In the genomic region with DNA sequence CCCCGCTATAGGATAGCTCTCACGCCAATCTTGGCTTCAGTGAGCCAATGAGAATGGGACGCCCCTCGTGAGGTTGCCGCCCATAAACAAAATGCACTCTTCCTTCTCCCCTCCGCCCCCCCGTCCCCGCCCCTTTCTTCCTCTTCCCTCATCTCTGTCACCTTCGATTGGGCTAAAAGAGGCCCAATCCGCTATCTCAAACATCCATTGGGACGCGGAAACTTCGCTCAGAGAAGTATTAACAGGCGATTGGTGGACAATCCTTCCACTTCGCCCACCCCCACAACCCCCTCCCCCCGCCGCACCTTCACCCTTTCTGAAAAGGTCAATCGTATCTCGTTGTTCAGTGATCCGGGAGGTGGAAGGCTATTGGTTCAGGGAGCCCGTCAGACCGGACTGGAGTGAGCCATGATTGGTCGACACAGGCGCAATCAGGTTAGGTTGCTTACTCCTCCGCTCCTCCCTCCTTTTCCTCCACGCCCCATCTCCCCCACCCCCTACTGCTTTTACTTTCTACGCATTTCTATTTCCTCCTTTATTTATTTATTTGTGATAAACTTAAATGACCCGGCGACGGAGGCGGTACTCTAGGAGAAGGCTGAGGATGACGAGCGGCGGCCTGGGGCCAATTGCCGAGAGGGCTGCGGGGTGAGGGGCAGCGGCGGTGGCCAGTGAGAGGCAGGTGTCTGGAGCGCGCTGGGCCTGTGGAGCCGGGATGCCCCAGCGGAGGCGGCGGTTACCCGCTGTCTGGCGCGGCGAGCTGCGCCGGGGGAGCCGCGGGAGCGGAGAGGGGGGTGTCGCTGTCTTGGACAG, we compare ENCODE assay signal across 1 cellular context.
A peak's percentile ranks its signal among the peaks of the same experiment; 100 is the strongest.
TF ChIP-seq lines count a peak whose summit lies in the region.

No MANE protein-coding gene starts in this region.

TF ChIP-seq in HepG2, 621 proteins besides CTCF, POLR2A, EP300 and RAD21 (continued from another document and continues in another):
- TF ChIP-seq ZNF407 (CRISPR knock-in tag; IDR thresholded peaks at IDR 0.05; ENCODE audit: not compliant biosample characterization) (peak; percentile 42), KAT2B (IDR thresholded peaks at IDR 0.05; ENCODE audit: borderline replicate concordance, low read depth, low read length) (no peak), MIER3 (CRISPR knock-in tag; IDR thresholded peaks at IDR 0.05; ENCODE audit: borderline replicate concordance) (no peak), FOXK1 (CRISPR knock-in tag; IDR thresholded peaks at IDR 0.05; ENCODE audit: borderline replicate concordance, low read depth) (peak; percentile 84; the same call in 1 of the 2 replicates), FOXP1 (IDR thresholded peaks at IDR 0.05) (peak; percentile 50; the same call in 1 of the 2 replicates), FOXP1 (CRISPR knock-in tag; IDR thresholded peaks at IDR 0.05) (peak; percentile 58; the same call in 1 of the 2 replicates), ZNF530 (CRISPR knock-in tag; IDR thresholded peaks at IDR 0.05; ENCODE audit: low read depth) (no peak), KDM4B (CRISPR knock-in tag; IDR thresholded peaks at IDR 0.05) (no peak), ZNF547 (CRISPR knock-in tag; IDR thresholded peaks at IDR 0.05) (peak; percentile 27; the same call in 1 of the 2 replicates), RBAK (CRISPR knock-in tag; IDR thresholded peaks at IDR 0.05) (no peak), SIN3A (IDR thresholded peaks at IDR 0.05; ENCODE audit: borderline replicate concordance, low read depth, low read length) (0 out of 2 replicates have a peak, but pooled peaks have one; percentile 32), KDM2A (CRISPR knock-in tag; IDR thresholded peaks at IDR 0.05; ENCODE audit: borderline replicate concordance, low read depth) (peak; percentile 69; the same call in 1 of the 2 replicates), THYN1 (CRISPR knock-in tag; IDR thresholded peaks at IDR 0.05; ENCODE audit: borderline replicate concordance, low read depth) (no peak), GMEB1 (CRISPR knock-in tag; IDR thresholded peaks at IDR 0.05; ENCODE audit: borderline replicate concordance) (peak; percentile 51; the same call in 1 of the 2 replicates), UBTF (CRISPR knock-in tag; IDR thresholded peaks at IDR 0.05) (peak; percentile 88), MBNL3 (CRISPR knock-in tag; conservative IDR thresholded peaks at IDR 0.05) (no peak), SCMH1 (CRISPR knock-in tag; IDR thresholded peaks at IDR 0.05; ENCODE audit: borderline replicate concordance) (no peak), ZNF260 (CRISPR knock-in tag; IDR thresholded peaks at IDR 0.05; ENCODE audit: borderline replicate concordance, low read depth) (no peak), RBFOX2 (IDR thresholded peaks at IDR 0.05; ENCODE audit: low read depth, low read length) (peak; percentile 88), SRY (CRISPR knock-in tag; IDR thresholded peaks at IDR 0.05) (no peak), NR2F2 (IDR thresholded peaks at IDR 0.05; ENCODE audit: borderline replicate concordance, low read depth) (peak; percentile 28; the same call in 1 of the 2 replicates), TGIF2 (CRISPR knock-in tag; IDR thresholded peaks at IDR 0.05) (no peak)
- TF ChIP-seq, protein P1, sequence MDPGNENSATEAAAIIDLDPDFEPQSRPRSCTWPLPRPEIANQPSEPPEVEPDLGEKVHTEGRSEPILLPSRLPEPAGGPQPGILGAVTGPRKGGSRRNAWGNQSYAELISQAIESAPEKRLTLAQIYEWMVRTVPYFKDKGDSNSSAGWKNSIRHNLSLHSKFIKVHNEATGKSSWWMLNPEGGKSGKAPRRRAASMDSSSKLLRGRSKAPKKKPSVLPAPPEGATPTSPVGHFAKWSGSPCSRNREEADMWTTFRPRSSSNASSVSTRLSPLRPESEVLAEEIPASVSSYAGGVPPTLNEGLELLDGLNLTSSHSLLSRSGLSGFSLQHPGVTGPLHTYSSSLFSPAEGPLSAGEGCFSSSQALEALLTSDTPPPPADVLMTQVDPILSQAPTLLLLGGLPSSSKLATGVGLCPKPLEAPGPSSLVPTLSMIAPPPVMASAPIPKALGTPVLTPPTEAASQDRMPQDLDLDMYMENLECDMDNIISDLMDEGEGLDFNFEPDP (CRISPR knock-in tag; conservative IDR thresholded peaks at IDR 0.05): no peak
- TF ChIP-seq, protein P2, sequence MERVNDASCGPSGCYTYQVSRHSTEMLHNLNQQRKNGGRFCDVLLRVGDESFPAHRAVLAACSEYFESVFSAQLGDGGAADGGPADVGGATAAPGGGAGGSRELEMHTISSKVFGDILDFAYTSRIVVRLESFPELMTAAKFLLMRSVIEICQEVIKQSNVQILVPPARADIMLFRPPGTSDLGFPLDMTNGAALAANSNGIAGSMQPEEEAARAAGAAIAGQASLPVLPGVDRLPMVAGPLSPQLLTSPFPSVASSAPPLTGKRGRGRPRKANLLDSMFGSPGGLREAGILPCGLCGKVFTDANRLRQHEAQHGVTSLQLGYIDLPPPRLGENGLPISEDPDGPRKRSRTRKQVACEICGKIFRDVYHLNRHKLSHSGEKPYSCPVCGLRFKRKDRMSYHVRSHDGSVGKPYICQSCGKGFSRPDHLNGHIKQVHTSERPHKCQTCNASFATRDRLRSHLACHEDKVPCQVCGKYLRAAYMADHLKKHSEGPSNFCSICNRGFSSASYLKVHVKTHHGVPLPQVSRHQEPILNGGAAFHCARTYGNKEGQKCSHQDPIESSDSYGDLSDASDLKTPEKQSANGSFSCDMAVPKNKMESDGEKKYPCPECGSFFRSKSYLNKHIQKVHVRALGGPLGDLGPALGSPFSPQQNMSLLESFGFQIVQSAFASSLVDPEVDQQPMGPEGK (CRISPR knock-in tag; IDR thresholded peaks at IDR 0.05): peak; percentile 70
- TF ChIP-seq, protein P3, sequence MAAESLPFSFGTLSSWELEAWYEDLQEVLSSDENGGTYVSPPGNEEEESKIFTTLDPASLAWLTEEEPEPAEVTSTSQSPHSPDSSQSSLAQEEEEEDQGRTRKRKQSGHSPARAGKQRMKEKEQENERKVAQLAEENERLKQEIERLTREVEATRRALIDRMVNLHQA (CRISPR knock-in tag; IDR thresholded peaks at IDR 0.05): no peak
- TF ChIP-seq, protein P4, sequence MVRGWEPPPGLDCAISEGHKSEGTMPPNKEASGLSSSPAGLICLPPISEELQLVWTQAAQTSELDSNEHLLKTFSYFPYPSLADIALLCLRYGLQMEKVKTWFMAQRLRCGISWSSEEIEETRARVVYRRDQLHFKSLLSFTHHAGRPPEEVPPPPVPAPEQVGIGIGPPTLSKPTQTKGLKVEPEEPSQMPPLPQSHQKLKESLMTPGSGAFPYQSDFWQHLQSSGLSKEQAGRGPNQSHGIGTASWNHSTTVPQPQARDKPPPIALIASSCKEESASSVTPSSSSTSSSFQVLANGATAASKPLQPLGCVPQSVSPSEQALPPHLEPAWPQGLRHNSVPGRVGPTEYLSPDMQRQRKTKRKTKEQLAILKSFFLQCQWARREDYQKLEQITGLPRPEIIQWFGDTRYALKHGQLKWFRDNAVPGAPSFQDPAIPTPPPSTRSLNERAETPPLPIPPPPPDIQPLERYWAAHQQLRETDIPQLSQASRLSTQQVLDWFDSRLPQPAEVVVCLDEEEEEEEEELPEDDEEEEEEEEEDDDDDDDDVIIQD (CRISPR knock-in tag; IDR thresholded peaks at IDR 0.05; ENCODE audit: low read depth): peak; percentile 46; the same call in 1 of the 2 replicates
